Comparison of ENCODE assay signal across 1 cellular context in the genomic region with DNA sequence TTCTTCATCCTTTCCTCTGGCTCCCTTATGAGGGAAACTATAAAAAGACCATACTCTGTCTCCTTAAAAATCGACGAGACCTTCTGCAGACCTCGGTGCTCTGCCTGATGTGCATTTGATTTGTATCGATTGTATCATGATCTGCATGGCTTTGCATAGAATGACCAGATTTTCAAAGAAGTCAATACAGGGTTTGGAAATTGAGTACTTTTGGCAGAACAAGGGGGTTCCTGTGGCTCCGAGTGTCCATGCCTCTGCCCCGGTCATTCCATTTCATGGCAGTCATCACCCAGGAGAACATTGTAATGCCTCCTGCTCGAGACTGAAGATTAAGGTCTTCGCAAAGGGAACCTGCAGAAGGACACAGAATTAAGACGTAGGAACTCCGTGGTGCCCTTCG.
TF ChIP-seq lines count a peak whose summit lies in the region.

No MANE protein-coding gene starts in this region.

TF ChIP-seq in IMR-90, 13 proteins besides CTCF, POLR2A, EP300 and RAD21 (continued from another document):
- TF ChIP-seq FOS (IDR thresholded peaks at IDR 0.05; ENCODE audit: low read depth, low read length) (no peak), NFE2L2 (IDR thresholded peaks at IDR 0.05; ENCODE audit: low read depth, low read length) (no peak), RFX5 (IDR thresholded peaks at IDR 0.05; ENCODE audit: low read depth, low read length) (no peak), MXI1 (IDR thresholded peaks at IDR 0.05; ENCODE audit: borderline replicate concordance, low read depth, low read length) (no peak; the same call in 1 of the 2 replicates), SMC3 (IDR thresholded peaks at IDR 0.05; ENCODE audit: low read depth, low read length) (no peak)
